Comparison of ENCODE assay signal across 1 cellular context in genomic region chr2:233414273-233414654, GRCh38.
TF ChIP-seq lines count a peak whose summit lies in the region.

No MANE protein-coding gene starts in this region.

TF ChIP-seq in A549, 52 proteins besides CTCF, POLR2A, EP300 and RAD21 (continued from another document):
- TF ChIP-seq ELK1 (IDR thresholded peaks at IDR 0.05; ENCODE audit: low read depth, low read length) (no peak), RNF2 (IDR thresholded peaks at IDR 0.05; ENCODE audit: borderline replicate concordance, low read depth) (no peak), SMC3 (IDR thresholded peaks at IDR 0.05) (no peak)
